In the genomic region with DNA sequence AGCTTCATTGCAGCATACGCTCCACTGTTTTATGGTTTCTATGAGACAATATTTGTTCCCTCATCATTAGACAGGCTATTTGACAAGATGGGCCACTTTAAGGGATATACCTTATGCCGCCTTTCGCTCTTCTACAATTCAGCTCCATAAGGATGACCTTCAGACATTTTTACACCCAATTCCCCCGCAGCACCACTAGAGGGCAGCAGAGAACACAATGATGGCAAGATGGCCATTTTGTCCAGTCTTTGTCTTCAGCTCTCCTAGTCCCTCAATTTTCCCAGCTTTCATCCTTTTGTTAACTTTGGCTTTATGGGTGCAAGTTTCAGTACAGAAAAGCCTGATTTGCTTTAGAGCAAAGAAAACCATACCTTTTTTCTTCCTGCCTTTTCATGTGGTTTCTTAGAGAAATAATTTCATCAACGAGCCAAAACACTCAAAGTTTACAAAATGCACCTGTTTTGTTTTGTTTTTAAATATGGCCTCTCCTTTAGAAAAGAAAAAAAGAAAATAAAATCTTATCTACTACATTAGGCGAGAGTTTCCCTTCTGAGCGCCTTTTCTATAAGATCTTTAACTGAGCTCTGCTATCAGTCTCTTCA, we compare ENCODE assay signal across 1 cellular context.
TF ChIP-seq lines count a peak whose summit lies in the region.

No MANE protein-coding gene starts in this region.

TF ChIP-seq in HepG2, 621 proteins besides CTCF, POLR2A, EP300 and RAD21 (continued from another document and continues in another):
- TF ChIP-seq, protein P1, sequence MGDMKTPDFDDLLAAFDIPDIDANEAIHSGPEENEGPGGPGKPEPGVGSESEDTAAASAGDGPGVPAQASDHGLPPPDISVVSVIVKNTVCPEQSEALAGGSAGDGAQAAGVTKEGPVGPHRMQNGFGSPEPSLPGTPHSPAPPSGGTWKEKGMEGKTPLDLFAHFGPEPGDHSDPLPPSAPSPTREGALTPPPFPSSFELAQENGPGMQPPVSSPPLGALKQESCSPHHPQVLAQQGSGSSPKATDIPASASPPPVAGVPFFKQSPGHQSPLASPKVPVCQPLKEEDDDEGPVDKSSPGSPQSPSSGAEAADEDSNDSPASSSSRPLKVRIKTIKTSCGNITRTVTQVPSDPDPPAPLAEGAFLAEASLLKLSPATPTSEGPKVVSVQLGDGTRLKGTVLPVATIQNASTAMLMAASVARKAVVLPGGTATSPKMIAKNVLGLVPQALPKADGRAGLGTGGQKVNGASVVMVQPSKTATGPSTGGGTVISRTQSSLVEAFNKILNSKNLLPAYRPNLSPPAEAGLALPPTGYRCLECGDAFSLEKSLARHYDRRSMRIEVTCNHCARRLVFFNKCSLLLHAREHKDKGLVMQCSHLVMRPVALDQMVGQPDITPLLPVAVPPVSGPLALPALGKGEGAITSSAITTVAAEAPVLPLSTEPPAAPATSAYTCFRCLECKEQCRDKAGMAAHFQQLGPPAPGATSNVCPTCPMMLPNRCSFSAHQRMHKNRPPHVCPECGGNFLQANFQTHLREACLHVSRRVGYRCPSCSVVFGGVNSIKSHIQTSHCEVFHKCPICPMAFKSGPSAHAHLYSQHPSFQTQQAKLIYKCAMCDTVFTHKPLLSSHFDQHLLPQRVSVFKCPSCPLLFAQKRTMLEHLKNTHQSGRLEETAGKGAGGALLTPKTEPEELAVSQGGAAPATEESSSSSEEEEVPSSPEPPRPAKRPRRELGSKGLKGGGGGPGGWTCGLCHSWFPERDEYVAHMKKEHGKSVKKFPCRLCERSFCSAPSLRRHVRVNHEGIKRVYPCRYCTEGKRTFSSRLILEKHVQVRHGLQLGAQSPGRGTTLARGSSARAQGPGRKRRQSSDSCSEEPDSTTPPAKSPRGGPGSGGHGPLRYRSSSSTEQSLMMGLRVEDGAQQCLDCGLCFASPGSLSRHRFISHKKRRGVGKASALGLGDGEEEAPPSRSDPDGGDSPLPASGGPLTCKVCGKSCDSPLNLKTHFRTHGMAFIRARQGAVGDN (CRISPR knock-in tag; IDR thresholded peaks at IDR 0.05), result no peak
- TF ChIP-seq, protein P2, sequence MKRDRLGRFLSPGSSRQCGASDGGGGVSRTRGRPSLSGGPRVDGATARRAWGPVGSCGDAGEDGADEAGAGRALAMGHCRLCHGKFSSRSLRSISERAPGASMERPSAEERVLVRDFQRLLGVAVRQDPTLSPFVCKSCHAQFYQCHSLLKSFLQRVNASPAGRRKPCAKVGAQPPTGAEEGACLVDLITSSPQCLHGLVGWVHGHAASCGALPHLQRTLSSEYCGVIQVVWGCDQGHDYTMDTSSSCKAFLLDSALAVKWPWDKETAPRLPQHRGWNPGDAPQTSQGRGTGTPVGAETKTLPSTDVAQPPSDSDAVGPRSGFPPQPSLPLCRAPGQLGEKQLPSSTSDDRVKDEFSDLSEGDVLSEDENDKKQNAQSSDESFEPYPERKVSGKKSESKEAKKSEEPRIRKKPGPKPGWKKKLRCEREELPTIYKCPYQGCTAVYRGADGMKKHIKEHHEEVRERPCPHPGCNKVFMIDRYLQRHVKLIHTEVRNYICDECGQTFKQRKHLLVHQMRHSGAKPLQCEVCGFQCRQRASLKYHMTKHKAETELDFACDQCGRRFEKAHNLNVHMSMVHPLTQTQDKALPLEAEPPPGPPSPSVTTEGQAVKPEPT (CRISPR knock-in tag; IDR thresholded peaks at IDR 0.05; ENCODE audit: low read depth), result no peak
- TF ChIP-seq FLYWCH1 (CRISPR knock-in tag; IDR thresholded peaks at IDR 0.05), result no peak
- TF ChIP-seq ZNF24 (IDR thresholded peaks at IDR 0.05), result 0 out of 2 replicates have a peak, but pooled peaks have one; percentile 48
- TF ChIP-seq, protein P3, sequence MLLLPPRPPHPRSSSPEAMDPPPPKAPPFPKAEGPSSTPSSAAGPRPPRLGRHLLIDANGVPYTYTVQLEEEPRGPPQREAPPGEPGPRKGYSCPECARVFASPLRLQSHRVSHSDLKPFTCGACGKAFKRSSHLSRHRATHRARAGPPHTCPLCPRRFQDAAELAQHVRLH (CRISPR knock-in tag; IDR thresholded peaks at IDR 0.05; ENCODE audit: borderline replicate concordance, low read depth), result 0 out of 2 replicates have a peak, but pooled peaks have one; percentile 65
- no peak for TF ChIP-seq ZNF550 (CRISPR knock-in tag; IDR thresholded peaks at IDR 0.05; ENCODE audit: borderline replicate concordance)
- no peak for TF ChIP-seq KMT2A (CRISPR knock-in tag; IDR thresholded peaks at IDR 0.05)
- TF ChIP-seq CHCHD3 (CRISPR knock-in tag; IDR thresholded peaks at IDR 0.05), result no peak
- no peak for TF ChIP-seq SNRNP70 (IDR thresholded peaks at IDR 0.05; ENCODE audit: low read depth, low read length)
- TF ChIP-seq ZBTB38 (CRISPR knock-in tag; IDR thresholded peaks at IDR 0.05), result no peak
- TF ChIP-seq KMT2B (CRISPR knock-in tag; IDR thresholded peaks at IDR 0.05), result no peak
- no peak for TF ChIP-seq SP2 (CRISPR knock-in tag; IDR thresholded peaks at IDR 0.05)
- no peak for TF ChIP-seq SMARCC2 (IDR thresholded peaks at IDR 0.05)
- TF ChIP-seq, protein P4, sequence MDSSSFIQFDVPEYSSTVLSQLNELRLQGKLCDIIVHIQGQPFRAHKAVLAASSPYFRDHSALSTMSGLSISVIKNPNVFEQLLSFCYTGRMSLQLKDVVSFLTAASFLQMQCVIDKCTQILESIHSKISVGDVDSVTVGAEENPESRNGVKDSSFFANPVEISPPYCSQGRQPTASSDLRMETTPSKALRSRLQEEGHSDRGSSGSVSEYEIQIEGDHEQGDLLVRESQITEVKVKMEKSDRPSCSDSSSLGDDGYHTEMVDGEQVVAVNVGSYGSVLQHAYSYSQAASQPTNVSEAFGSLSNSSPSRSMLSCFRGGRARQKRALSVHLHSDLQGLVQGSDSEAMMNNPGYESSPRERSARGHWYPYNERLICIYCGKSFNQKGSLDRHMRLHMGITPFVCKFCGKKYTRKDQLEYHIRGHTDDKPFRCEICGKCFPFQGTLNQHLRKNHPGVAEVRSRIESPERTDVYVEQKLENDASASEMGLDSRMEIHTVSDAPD (CRISPR knock-in tag; IDR thresholded peaks at IDR 0.05), result no peak
- TF ChIP-seq, protein P5, sequence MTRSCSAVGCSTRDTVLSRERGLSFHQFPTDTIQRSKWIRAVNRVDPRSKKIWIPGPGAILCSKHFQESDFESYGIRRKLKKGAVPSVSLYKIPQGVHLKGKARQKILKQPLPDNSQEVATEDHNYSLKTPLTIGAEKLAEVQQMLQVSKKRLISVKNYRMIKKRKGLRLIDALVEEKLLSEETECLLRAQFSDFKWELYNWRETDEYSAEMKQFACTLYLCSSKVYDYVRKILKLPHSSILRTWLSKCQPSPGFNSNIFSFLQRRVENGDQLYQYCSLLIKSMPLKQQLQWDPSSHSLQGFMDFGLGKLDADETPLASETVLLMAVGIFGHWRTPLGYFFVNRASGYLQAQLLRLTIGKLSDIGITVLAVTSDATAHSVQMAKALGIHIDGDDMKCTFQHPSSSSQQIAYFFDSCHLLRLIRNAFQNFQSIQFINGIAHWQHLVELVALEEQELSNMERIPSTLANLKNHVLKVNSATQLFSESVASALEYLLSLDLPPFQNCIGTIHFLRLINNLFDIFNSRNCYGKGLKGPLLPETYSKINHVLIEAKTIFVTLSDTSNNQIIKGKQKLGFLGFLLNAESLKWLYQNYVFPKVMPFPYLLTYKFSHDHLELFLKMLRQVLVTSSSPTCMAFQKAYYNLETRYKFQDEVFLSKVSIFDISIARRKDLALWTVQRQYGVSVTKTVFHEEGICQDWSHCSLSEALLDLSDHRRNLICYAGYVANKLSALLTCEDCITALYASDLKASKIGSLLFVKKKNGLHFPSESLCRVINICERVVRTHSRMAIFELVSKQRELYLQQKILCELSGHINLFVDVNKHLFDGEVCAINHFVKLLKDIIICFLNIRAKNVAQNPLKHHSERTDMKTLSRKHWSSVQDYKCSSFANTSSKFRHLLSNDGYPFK (CRISPR knock-in tag; IDR thresholded peaks at IDR 0.05; ENCODE audit: borderline replicate concordance), result no peak
- TF ChIP-seq SP4 (CRISPR knock-in tag; IDR thresholded peaks at IDR 0.05), result no peak
- no peak for TF ChIP-seq SPEN (CRISPR knock-in tag; IDR thresholded peaks at IDR 0.05; ENCODE audit: low read depth)
- TF ChIP-seq TAF15 (IDR thresholded peaks at IDR 0.05; ENCODE audit: low read depth, low read length, poor library complexity, severe bottlenecking), result no peak
- TF ChIP-seq, protein P6, sequence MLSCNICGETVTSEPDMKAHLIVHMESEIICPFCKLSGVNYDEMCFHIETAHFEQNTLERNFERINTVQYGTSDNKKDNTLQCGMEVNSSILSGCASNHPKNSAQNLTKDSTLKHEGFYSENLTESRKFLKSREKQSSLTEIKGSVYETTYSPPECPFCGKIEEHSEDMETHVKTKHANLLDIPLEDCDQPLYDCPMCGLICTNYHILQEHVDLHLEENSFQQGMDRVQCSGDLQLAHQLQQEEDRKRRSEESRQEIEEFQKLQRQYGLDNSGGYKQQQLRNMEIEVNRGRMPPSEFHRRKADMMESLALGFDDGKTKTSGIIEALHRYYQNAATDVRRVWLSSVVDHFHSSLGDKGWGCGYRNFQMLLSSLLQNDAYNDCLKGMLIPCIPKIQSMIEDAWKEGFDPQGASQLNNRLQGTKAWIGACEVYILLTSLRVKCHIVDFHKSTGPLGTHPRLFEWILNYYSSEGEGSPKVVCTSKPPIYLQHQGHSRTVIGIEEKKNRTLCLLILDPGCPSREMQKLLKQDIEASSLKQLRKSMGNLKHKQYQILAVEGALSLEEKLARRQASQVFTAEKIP (CRISPR knock-in tag; IDR thresholded peaks at IDR 0.05; ENCODE audit: borderline replicate concordance), result no peak
- TF ChIP-seq ZNF614 (CRISPR knock-in tag; IDR thresholded peaks at IDR 0.05; ENCODE audit: borderline replicate concordance), result no peak
- TF ChIP-seq HNRNPUL1 (IDR thresholded peaks at IDR 0.05; ENCODE audit: low read depth, low read length), result no peak
- no peak for TF ChIP-seq ZBTB7B (CRISPR knock-in tag; IDR thresholded peaks at IDR 0.05)
- TF ChIP-seq BHLHE40 (IDR thresholded peaks at IDR 0.05; ENCODE audit: low read length), result no peak
- TF ChIP-seq RARG (CRISPR knock-in tag; IDR thresholded peaks at IDR 0.05; ENCODE audit: low read depth), result no peak
- TF ChIP-seq ZNF207 (IDR thresholded peaks at IDR 0.05; ENCODE audit: borderline replicate concordance), result no peak
- no peak for TF ChIP-seq ZNF747 (CRISPR knock-in tag; IDR thresholded peaks at IDR 0.05; ENCODE audit: borderline replicate concordance)
- TF ChIP-seq, protein P7, sequence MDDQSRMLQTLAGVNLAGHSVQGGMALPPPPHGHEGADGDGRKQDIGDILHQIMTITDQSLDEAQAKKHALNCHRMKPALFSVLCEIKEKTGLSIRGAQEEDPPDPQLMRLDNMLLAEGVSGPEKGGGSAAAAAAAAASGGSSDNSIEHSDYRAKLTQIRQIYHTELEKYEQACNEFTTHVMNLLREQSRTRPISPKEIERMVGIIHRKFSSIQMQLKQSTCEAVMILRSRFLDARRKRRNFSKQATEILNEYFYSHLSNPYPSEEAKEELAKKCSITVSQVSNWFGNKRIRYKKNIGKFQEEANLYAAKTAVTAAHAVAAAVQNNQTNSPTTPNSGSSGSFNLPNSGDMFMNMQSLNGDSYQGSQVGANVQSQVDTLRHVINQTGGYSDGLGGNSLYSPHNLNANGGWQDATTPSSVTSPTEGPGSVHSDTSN (CRISPR knock-in tag; IDR thresholded peaks at IDR 0.05; ENCODE audit: borderline replicate concordance), result no peak
- no peak for TF ChIP-seq BRD4 (CRISPR knock-in tag; IDR thresholded peaks at IDR 0.05)
- TF ChIP-seq SIX4 (CRISPR knock-in tag; IDR thresholded peaks at IDR 0.05), result no peak
- TF ChIP-seq, protein P8, sequence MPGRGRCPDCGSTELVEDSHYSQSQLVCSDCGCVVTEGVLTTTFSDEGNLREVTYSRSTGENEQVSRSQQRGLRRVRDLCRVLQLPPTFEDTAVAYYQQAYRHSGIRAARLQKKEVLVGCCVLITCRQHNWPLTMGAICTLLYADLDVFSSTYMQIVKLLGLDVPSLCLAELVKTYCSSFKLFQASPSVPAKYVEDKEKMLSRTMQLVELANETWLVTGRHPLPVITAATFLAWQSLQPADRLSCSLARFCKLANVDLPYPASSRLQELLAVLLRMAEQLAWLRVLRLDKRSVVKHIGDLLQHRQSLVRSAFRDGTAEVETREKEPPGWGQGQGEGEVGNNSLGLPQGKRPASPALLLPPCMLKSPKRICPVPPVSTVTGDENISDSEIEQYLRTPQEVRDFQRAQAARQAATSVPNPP (CRISPR knock-in tag; IDR thresholded peaks at IDR 0.05), result no peak
- TF ChIP-seq, protein P9, sequence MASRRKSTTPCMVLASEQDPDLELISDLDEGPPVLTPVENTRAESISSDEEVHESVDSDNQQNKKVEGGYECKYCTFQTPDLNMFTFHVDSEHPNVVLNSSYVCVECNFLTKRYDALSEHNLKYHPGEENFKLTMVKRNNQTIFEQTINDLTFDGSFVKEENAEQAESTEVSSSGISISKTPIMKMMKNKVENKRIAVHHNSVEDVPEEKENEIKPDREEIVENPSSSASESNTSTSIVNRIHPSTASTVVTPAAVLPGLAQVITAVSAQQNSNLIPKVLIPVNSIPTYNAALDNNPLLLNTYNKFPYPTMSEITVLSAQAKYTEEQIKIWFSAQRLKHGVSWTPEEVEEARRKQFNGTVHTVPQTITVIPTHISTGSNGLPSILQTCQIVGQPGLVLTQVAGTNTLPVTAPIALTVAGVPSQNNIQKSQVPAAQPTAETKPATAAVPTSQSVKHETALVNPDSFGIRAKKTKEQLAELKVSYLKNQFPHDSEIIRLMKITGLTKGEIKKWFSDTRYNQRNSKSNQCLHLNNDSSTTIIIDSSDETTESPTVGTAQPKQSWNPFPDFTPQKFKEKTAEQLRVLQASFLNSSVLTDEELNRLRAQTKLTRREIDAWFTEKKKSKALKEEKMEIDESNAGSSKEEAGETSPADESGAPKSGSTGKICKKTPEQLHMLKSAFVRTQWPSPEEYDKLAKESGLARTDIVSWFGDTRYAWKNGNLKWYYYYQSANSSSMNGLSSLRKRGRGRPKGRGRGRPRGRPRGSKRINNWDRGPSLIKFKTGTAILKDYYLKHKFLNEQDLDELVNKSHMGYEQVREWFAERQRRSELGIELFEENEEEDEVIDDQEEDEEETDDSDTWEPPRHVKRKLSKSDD (CRISPR knock-in tag; IDR thresholded peaks at IDR 0.05; ENCODE audit: low read depth), result no peak
- no peak for TF ChIP-seq RELA (CRISPR knock-in tag; IDR thresholded peaks at IDR 0.05)
- TF ChIP-seq ZNF552 (CRISPR knock-in tag; IDR thresholded peaks at IDR 0.05; ENCODE audit: borderline replicate concordance), result no peak
- TF ChIP-seq ZNF891 (CRISPR knock-in tag; IDR thresholded peaks at IDR 0.05), result no peak
- TF ChIP-seq, protein P10, sequence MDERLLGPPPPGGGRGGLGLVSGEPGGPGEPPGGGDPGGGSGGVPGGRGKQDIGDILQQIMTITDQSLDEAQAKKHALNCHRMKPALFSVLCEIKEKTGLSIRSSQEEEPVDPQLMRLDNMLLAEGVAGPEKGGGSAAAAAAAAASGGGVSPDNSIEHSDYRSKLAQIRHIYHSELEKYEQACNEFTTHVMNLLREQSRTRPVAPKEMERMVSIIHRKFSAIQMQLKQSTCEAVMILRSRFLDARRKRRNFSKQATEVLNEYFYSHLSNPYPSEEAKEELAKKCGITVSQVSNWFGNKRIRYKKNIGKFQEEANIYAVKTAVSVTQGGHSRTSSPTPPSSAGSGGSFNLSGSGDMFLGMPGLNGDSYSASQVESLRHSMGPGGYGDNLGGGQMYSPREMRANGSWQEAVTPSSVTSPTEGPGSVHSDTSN (CRISPR knock-in tag; IDR thresholded peaks at IDR 0.05), result no peak
- no peak for TF ChIP-seq ZNF709 (CRISPR knock-in tag; IDR thresholded peaks at IDR 0.05)
- no peak for TF ChIP-seq NFIB (CRISPR knock-in tag; IDR thresholded peaks at IDR 0.05; ENCODE audit: borderline replicate concordance)
- TF ChIP-seq NAIF1 (CRISPR knock-in tag; IDR thresholded peaks at IDR 0.05; ENCODE audit: borderline replicate concordance), result no peak
- no peak for TF ChIP-seq FOXO1 (CRISPR knock-in tag; IDR thresholded peaks at IDR 0.05)
- peak; percentile 67; the same call in 1 of the 2 replicates for TF ChIP-seq IRF2 (CRISPR knock-in tag; IDR thresholded peaks at IDR 0.05)
- TF ChIP-seq AHR (CRISPR knock-in tag; IDR thresholded peaks at IDR 0.05), result no peak
- no peak for TF ChIP-seq HNRNPK (IDR thresholded peaks at IDR 0.05; ENCODE audit: low read depth, low read length, poor library complexity, severe bottlenecking)
- no peak for TF ChIP-seq ZNF883 (CRISPR knock-in tag; IDR thresholded peaks at IDR 0.05; ENCODE audit: not compliant biosample characterization)
- TF ChIP-seq KLF11 (CRISPR knock-in tag; IDR thresholded peaks at IDR 0.05), result no peak
- no peak for TF ChIP-seq FOXK2 (IDR thresholded peaks at IDR 0.05)
